Comparison of ENCODE assay signal across 1 cellular context in genomic region chr11:119714189-119714588, GRCh38.
TF ChIP-seq lines count a peak whose summit lies in the region.

No MANE protein-coding gene starts in this region.

TF ChIP-seq in HepG2, 621 proteins besides CTCF, POLR2A, EP300 and RAD21:
- TF ChIP-seq EHMT2 (IDR thresholded peaks at IDR 0.05; ENCODE audit: borderline replicate concordance, low read depth, low read length), result no peak
- no peak for TF ChIP-seq PRPF4 (IDR thresholded peaks at IDR 0.05; ENCODE audit: low read depth, low read length, poor library complexity, severe bottlenecking)
- 0 out of 2 replicates have a peak, but pooled peaks have one; percentile 12 for TF ChIP-seq ZNF687 (CRISPR knock-in tag; IDR thresholded peaks at IDR 0.05)
- no peak for TF ChIP-seq HNF1A (IDR thresholded peaks at IDR 0.05; ENCODE audit: low read depth)
- no peak for TF ChIP-seq HNF1A (CRISPR knock-in tag; IDR thresholded peaks at IDR 0.05; ENCODE audit: borderline replicate concordance)
